In the genomic region with DNA sequence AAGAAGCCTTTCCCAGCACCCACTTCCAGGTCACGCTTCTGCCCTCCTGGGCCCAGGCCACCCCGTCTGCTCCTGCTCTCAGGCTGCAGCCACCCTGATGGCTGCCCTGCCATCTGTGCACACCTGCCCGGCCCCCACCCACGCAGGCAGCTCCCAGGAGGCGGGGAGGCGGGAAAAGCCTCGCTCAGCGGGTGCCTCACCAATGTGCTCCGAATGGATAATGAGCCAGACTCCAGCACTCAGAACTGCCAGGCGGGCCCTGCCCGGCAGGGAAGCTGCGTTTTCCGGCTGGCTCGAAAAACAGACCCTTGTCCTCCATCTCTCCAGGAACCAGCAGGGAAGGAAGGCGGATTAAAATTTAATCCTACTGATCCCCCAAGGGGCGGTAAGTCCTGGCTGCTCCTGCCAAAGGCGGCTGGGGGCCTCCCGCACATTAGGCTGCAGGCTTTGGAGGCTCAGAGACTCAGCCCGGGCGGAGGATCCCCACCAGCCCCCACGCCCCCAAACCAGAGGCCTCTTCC, we compare ENCODE assay signal across 1 cellular context.
TF ChIP-seq lines count a peak whose summit lies in the region.

No MANE protein-coding gene starts in this region.

TF ChIP-seq in GM23338, 12 proteins besides CTCF, POLR2A, EP300 and RAD21 (continued from another document):
- TF ChIP-seq, protein P1, sequence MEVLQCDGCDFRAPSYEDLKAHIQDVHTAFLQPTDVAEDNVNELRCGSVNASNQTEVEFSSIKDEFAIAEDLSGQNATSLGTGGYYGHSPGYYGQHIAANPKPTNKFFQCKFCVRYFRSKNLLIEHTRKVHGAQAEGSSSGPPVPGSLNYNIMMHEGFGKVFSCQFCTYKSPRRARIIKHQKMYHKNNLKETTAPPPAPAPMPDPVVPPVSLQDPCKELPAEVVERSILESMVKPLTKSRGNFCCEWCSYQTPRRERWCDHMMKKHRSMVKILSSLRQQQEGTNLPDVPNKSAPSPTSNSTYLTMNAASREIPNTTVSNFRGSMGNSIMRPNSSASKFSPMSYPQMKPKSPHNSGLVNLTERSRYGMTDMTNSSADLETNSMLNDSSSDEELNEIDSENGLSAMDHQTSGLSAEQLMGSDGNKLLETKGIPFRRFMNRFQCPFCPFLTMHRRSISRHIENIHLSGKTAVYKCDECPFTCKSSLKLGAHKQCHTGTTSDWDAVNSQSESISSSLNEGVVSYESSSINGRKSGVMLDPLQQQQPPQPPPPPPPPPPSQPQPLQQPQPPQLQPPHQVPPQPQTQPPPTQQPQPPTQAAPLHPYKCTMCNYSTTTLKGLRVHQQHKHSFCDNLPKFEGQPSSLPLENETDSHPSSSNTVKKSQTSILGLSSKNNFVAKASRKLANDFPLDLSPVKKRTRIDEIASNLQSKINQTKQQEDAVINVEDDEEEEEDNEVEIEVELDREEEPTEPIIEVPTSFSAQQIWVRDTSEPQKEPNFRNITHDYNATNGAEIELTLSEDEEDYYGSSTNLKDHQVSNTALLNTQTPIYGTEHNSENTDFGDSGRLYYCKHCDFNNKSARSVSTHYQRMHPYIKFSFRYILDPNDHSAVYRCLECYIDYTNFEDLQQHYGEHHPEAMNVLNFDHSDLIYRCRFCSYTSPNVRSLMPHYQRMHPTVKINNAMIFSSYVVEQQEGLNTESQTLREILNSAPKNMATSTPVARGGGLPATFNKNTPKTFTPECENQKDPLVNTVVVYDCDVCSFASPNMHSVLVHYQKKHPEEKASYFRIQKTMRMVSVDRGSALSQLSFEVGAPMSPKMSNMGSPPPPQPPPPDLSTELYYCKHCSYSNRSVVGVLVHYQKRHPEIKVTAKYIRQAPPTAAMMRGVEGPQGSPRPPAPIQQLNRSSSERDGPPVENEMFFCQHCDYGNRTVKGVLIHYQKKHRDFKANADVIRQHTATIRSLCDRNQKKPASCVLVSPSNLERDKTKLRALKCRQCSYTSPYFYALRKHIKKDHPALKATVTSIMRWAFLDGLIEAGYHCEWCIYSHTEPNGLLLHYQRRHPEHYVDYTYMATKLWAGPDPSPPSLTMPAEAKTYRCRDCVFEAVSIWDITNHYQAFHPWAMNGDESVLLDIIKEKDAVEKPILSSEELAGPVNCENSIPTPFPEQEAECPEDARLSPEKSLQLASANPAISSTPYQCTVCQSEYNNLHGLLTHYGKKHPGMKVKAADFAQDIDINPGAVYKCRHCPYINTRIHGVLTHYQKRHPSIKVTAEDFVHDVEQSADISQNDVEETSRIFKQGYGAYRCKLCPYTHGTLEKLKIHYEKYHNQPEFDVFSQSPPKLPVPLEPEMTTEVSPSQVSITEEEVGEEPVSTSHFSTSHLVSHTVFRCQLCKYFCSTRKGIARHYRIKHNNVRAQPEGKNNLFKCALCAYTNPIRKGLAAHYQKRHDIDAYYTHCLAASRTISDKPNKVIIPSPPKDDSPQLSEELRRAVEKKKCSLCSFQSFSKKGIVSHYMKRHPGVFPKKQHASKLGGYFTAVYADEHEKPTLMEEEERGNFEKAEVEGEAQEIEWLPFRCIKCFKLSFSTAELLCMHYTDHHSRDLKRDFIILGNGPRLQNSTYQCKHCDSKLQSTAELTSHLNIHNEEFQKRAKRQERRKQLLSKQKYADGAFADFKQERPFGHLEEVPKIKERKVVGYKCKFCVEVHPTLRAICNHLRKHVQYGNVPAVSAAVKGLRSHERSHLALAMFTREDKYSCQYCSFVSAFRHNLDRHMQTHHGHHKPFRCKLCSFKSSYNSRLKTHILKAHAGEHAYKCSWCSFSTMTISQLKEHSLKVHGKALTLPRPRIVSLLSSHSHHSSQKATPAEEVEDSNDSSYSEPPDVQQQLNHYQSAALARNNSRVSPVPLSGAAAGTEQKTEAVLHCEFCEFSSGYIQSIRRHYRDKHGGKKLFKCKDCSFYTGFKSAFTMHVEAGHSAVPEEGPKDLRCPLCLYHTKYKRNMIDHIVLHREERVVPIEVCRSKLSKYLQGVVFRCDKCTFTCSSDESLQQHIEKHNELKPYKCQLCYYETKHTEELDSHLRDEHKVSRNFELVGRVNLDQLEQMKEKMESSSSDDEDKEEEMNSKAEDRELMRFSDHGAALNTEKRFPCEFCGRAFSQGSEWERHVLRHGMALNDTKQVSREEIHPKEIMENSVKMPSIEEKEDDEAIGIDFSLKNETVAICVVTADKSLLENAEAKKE (CRISPR knock-in tag; IDR thresholded peaks at IDR 0.05), result no peak
- TF ChIP-seq JUNB (IDR thresholded peaks at IDR 0.05; ENCODE audit: unreplicated experiment), result no peak
- TF ChIP-seq NANOG (IDR thresholded peaks at IDR 0.05; ENCODE audit: borderline replicate concordance), result no peak
- TF ChIP-seq EZH2 (IDR thresholded peaks at IDR 0.05; ENCODE audit: low read depth, unreplicated experiment), result no peak
- TF ChIP-seq STAT1 (IDR thresholded peaks at IDR 0.05; ENCODE audit: unreplicated experiment), result no peak
- TF ChIP-seq CREB1 (CRISPR knock-in tag; IDR thresholded peaks at IDR 0.05; ENCODE audit: low read depth), result no peak
- TF ChIP-seq ZNF331 (CRISPR knock-in tag; IDR thresholded peaks at IDR 0.05; ENCODE audit: low read depth), result no peak
- TF ChIP-seq ZNF114 (CRISPR knock-in tag; IDR thresholded peaks at IDR 0.05), result no peak
- TF ChIP-seq, protein P2, sequence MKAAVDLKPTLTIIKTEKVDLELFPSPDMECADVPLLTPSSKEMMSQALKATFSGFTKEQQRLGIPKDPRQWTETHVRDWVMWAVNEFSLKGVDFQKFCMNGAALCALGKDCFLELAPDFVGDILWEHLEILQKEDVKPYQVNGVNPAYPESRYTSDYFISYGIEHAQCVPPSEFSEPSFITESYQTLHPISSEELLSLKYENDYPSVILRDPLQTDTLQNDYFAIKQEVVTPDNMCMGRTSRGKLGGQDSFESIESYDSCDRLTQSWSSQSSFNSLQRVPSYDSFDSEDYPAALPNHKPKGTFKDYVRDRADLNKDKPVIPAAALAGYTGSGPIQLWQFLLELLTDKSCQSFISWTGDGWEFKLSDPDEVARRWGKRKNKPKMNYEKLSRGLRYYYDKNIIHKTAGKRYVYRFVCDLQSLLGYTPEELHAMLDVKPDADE (IDR thresholded peaks at IDR 0.05), result no peak
